16 cellular contexts compared by ENCODE assay signal in genomic region chr20:9506964-9507369, GRCh38. TPM values are rescaled to one million over a fixed set of nuclear protein-coding genes. Genes with fewer than 3 reads are reported as not detected.
A peak's percentile ranks its signal among the peaks of the same experiment; 100 is the strongest.
DNase-seq lines count a peak whose midpoint lies in the region; ATAC-seq and TF ChIP-seq lines count a peak whose summit lies in the region.
"Had no signal": no experiment of that assay in that cellular context is flagged by ENCODE, and none has a peak within 500 bp of the region (broad histone marks: within the 10 kb centered on the region; RNA-seq: fewer than 3 reads in every experiment).

No MANE protein-coding gene starts in this region.

- H3K9me3 Mint-ChIP-seq in osteocyte (ENCODE audit: unreplicated experiment): no peaks in the 10 kb centered on the region
- peaks cover 0 to 3% of the 10 kb centered on the region in 2 donors for H3K9me3 Mint-ChIP-seq in activated naive CD4-positive, alpha-beta T cell treated with anti-CD3 and anti-CD28 coated beads, Interleukin-2, amount 50 U/mL, for 72 hours
- H3K9me3 Mint-ChIP-seq in stimulated activated memory B cell treated with anti-CD40 and anti-IgM and Interleukin-4, amounts not matched to agents 10 μg/mL and 1 μg/mL and 100 μg/mL, for 72 hours: no peaks in the 10 kb centered on the region
- H3K9me3 Mint-ChIP-seq: T-helper 2 cell treated with Interferon-gamma antibody and Interleukin-4, amounts not matched to agents 5 μg/mL and 100 μg/mL, for 36 hours had no signal

- H3K36me3 Mint-ChIP-seq in osteocyte (ENCODE audit: unreplicated experiment): no peaks in the 10 kb centered on the region
- H3K36me3 Mint-ChIP-seq in activated naive CD4-positive, alpha-beta T cell treated with anti-CD3 and anti-CD28 coated beads, Interleukin-2, amount 50 U/mL, for 72 hours: peaks cover 12 to 20% of the 10 kb centered on the region in 2 donors
- H3K36me3 Mint-ChIP-seq in stimulated activated memory B cell treated with anti-CD40 and anti-IgM and Interleukin-4, amounts not matched to agents 10 μg/mL and 1 μg/mL and 100 μg/mL, for 72 hours: no peaks in the 10 kb centered on the region
- H3K36me3 Mint-ChIP-seq: CD4-positive, CD25-positive, alpha-beta regulatory T cell had no signal

- H3K27ac Mint-ChIP-seq in osteocyte (ENCODE audit: unreplicated experiment): no peak overlapping the region
- no peak overlapping the region for H3K27ac Mint-ChIP-seq in activated naive CD4-positive, alpha-beta T cell treated with anti-CD3 and anti-CD28 coated beads, Interleukin-2, amount 50 U/mL, for 72 hours
- no peak overlapping the region for H3K27ac Mint-ChIP-seq in stimulated activated memory B cell treated with anti-CD40 and anti-IgM and Interleukin-4, amounts not matched to agents 10 μg/mL and 1 μg/mL and 100 μg/mL, for 72 hours
- H3K27ac Mint-ChIP-seq: CD4-positive, CD25-positive, alpha-beta regulatory T cell; T-helper 2 cell treated with Interferon-gamma antibody and Interleukin-4, amounts not matched to agents 5 μg/mL and 100 μg/mL, for 36 hours had no signal

- H3K4me2 ChIP-seq in MM.1S (ENCODE audit: low read depth, low read length): no peak overlapping the region

- no peaks in the 10 kb centered on the region for H3K9me3 ChIP-seq in MM.1S (replicated peaks; ENCODE audit: insufficient read depth, low read length)
- H3K9me3 ChIP-seq: colonic mucosa, thyroid gland had no signal

- peaks cover 15% of the 10 kb centered on the region for H3K79me2 ChIP-seq in MM.1S (ENCODE audit: low read length)

- TF ChIP-seq CTCF in osteocyte (IDR thresholded peaks at IDR 0.05): no peak
- no peak for TF ChIP-seq CTCF in MM.1S (IDR thresholded peaks at IDR 0.05; ENCODE audit: low read length)

- H3K9me2 ChIP-seq in MM.1S (replicated peaks; ENCODE audit: insufficient read depth, low read length): no peaks in the 10 kb centered on the region

- H3K4me1 ChIP-seq in MM.1S (ENCODE audit: low read length): peaks cover 25% of the 10 kb centered on the region
- H3K4me1 ChIP-seq: colonic mucosa had no signal

- H4K20me1 ChIP-seq in MM.1S (ENCODE audit: insufficient read depth, low read length): no peaks in the 10 kb centered on the region

- no peak overlapping the region for H3K9ac ChIP-seq in MM.1S (ENCODE audit: low read length)

- DNase-seq in ELF-1 (ENCODE audit: low read depth, low spot score) (peak; percentile 52), RPMI7951 (ENCODE audit: low read depth) (peak; percentile 24), head of caudate nucleus (peak in 30 of 42 donors; percentile 20 to 72 (median 51)), osteocyte (ENCODE audit: extremely low spot score, unreplicated experiment) (peak; percentile 85), MM.1S (no peak)
- no peak for DNase-seq in activated naive CD4-positive, alpha-beta T cell treated with anti-CD3 and anti-CD28 coated beads, Interleukin-2, amount 50 U/mL, for 72 hours (ENCODE audit: low spot score in 2 of 2)
- DNase-seq: activated CD4-positive, alpha-beta T cell treated with anti-CD3 and anti-CD28 coated beads for 48 hours; activated T-cell treated with anti-CD3 and anti-CD28 coated beads, Interleukin-2, amount 50 U/mL, for 1 hour; CD4-positive, CD25-positive, alpha-beta regulatory T cell; colonic mucosa; NCI-H2171 treated with DMSO at 0.1 percent for 48 hours; SHP77 had no signal

- H3K36me3 ChIP-seq in MM.1S (replicated peaks; ENCODE audit: insufficient read depth, low read length): no peaks in the 10 kb centered on the region
- H3K36me3 ChIP-seq: colonic mucosa, thyroid gland had no signal

- intact Hi-C loops in head of caudate nucleus (cut with DNase I): no loop called here

- H3K27ac ChIP-seq in MM.1S (ENCODE audit: low read length): no peak overlapping the region
- H3K27ac ChIP-seq: colonic mucosa, thyroid gland had no signal

- no peak for ATAC-seq in activated naive CD4-positive, alpha-beta T cell treated with anti-CD3 and anti-CD28 coated beads, Interleukin-2, amount 50 U/mL, for 72 hours
- ATAC-seq in stimulated activated memory B cell treated with anti-CD40 and anti-IgM and Interleukin-4, amounts not matched to agents 10 μg/mL and 1 μg/mL and 100 μg/mL, for 72 hours: no peak
- no peak for ATAC-seq in GM21381 (IDR thresholded peaks at IDR 0.05; ENCODE audit: unreplicated experiment)

- no peaks in the 10 kb centered on the region for H3K27me3 ChIP-seq in MM.1S (replicated peaks; ENCODE audit: insufficient read depth, low read length)

- H2AFZ ChIP-seq in MM.1S (ENCODE audit: low read length): no peak overlapping the region

- peak overlapping the region; percentile 6 for H3K4me3 Mint-ChIP-seq in osteocyte (ENCODE audit: unreplicated experiment)
- no peak overlapping the region for H3K4me3 Mint-ChIP-seq in stimulated activated memory B cell treated with anti-CD40 and anti-IgM and Interleukin-4, amounts not matched to agents 10 μg/mL and 1 μg/mL and 100 μg/mL, for 72 hours
- H3K4me3 Mint-ChIP-seq: CD4-positive, CD25-positive, alpha-beta regulatory T cell; T-helper 2 cell treated with Interferon-gamma antibody and Interleukin-4, amounts not matched to agents 5 μg/mL and 100 μg/mL, for 36 hours had no signal

- peaks cover 58% of the 10 kb centered on the region for H3K27me3 Mint-ChIP-seq in osteocyte (ENCODE audit: unreplicated experiment)
- peaks cover 45% of the 10 kb centered on the region for H3K27me3 Mint-ChIP-seq in stimulated activated memory B cell treated with anti-CD40 and anti-IgM and Interleukin-4, amounts not matched to agents 10 μg/mL and 1 μg/mL and 100 μg/mL, for 72 hours

- H3F3A ChIP-seq in MM.1S (ENCODE audit: insufficient read depth, low read length): peaks cover 22% of the 10 kb centered on the region

- peaks cover 8% of the 10 kb centered on the region for H3K4me1 Mint-ChIP-seq in osteocyte (ENCODE audit: unreplicated experiment)
- no peaks in the 10 kb centered on the region for H3K4me1 Mint-ChIP-seq in stimulated activated memory B cell treated with anti-CD40 and anti-IgM and Interleukin-4, amounts not matched to agents 10 μg/mL and 1 μg/mL and 100 μg/mL, for 72 hours
- H3K4me1 Mint-ChIP-seq: CD4-positive, CD25-positive, alpha-beta regulatory T cell had no signal

- H3K4me3 ChIP-seq in MM.1S (ENCODE audit: low read length): no peak overlapping the region
- H3K4me3 ChIP-seq: colonic mucosa, thyroid gland had no signal

RNA-seq across cellular contexts. Expression of gene LAMP5, which starts 7.4 kb away (rescaled TPM):
- 0.10 and 0.12 TPM in 2 replicates for total RNA-seq in RPMI7951 (2014; rRNA removed; shearing (Covaris generic))
- 0.76 and 0.86 TPM in 2 replicates for total RNA-seq in osteocyte
- total RNA-seq in activated naive CD4-positive, alpha-beta T cell treated with anti-CD3 and anti-CD28 coated beads, Interleukin-2, amount 50 U/mL, for 72 hours: not detected
- total RNA-seq: CD4-positive, CD25-positive, alpha-beta regulatory T cell had no signal

Comparison
In these comparisons a context has a peak if more than half of its experiments do, and no peak if none do; other contexts are left out.
1. DNase-seq: peak in ELF-1 (single experiment), RPMI7951 (single experiment), head of caudate nucleus (30 of 42) and osteocyte (single experiment); none in activated naive CD4-positive, alpha-beta T cell treated with anti-CD3 and anti-CD28 coated beads, Interleukin-2, amount 50 U/mL, for 72 hours (0 of 2) and MM.1S (single experiment).